16 cellular contexts compared by ENCODE assay signal in genomic region chr17:69428252-69428980, GRCh38. TPM values are rescaled to one million over a fixed set of nuclear protein-coding genes. Genes with fewer than 3 reads are reported as not detected.
DNase-seq lines count a peak whose midpoint lies in the region; ATAC-seq and TF ChIP-seq lines count a peak whose summit lies in the region.
"Had no signal": no experiment of that assay in that cellular context is flagged by ENCODE, and none has a peak within 500 bp of the region (broad histone marks: within the 10 kb centered on the region; RNA-seq: fewer than 3 reads in every experiment).

No MANE protein-coding gene starts in this region.

- no peak overlapping the region for H3K4me3 Mint-ChIP-seq in stimulated activated naive CD8-positive, alpha-beta T cell treated with anti-CD3 and anti-CD28 coated beads, Interleukin-15, Interleukin-2, amounts not matched to agents 100 ng/mL and 50 ng/mL, for 24 hours
- H3K4me3 Mint-ChIP-seq in stimulated activated naive CD8-positive, alpha-beta T cell treated with anti-CD3 and anti-CD28 coated beads, Interleukin-15, amount 100 ng/mL, for 72 hours, result no peak overlapping the region
- H3K4me3 Mint-ChIP-seq: mesothelial cell of epicardium had no signal

- H3K9me3 ChIP-seq in thyroid gland (no peaks in the 10 kb centered on the region), spleen (no peaks in the 10 kb centered on the region)
- H3K9me3 ChIP-seq: uterus had no signal

- H3K27me3 ChIP-seq in thyroid gland (no peaks in the 10 kb centered on the region), spleen (replicated peaks in 1 of 7) (no peaks in the 10 kb centered on the region)
- H3K27me3 ChIP-seq: uterus had no signal

- TF ChIP-seq CTCF in thyroid gland (IDR thresholded peaks at IDR 0.05) (no peak), spleen (IDR thresholded peaks at IDR 0.05 in 8 of 11, conservative IDR thresholded peaks at IDR 0.05 in 3 of 11) (no peak)

- no peaks in the 10 kb centered on the region for H3K27me3 Mint-ChIP-seq in stimulated activated naive CD8-positive, alpha-beta T cell treated with anti-CD3 and anti-CD28 coated beads, Interleukin-15, Interleukin-2, amounts not matched to agents 100 ng/mL and 50 ng/mL, for 24 hours
- H3K27me3 Mint-ChIP-seq in stimulated activated naive CD8-positive, alpha-beta T cell treated with anti-CD3 and anti-CD28 coated beads, Interleukin-15, amount 100 ng/mL, for 72 hours, result no peaks in the 10 kb centered on the region

- peak overlapping the region; percentile 42 for H3K27ac Mint-ChIP-seq in stimulated activated naive CD8-positive, alpha-beta T cell treated with anti-CD3 and anti-CD28 coated beads, Interleukin-15, Interleukin-2, amounts not matched to agents 100 ng/mL and 50 ng/mL, for 24 hours
- no peak overlapping the region for H3K27ac Mint-ChIP-seq in stimulated activated naive CD8-positive, alpha-beta T cell treated with anti-CD3 and anti-CD28 coated beads, Interleukin-15, amount 100 ng/mL, for 72 hours

- H3K4me1 ChIP-seq in thyroid gland (peaks cover 0 to 3% of the 10 kb centered on the region in 2 donors), spleen (peaks cover 2 to 35% (median 11%) of the 10 kb centered on the region in 6 donors)
- H3K4me1 ChIP-seq: uterus had no signal

- no peaks in the 10 kb centered on the region for H3K9me3 Mint-ChIP-seq in stimulated activated naive CD8-positive, alpha-beta T cell treated with anti-CD3 and anti-CD28 coated beads, Interleukin-15, Interleukin-2, amounts not matched to agents 100 ng/mL and 50 ng/mL, for 24 hours
- no peaks in the 10 kb centered on the region for H3K9me3 Mint-ChIP-seq in stimulated activated naive CD8-positive, alpha-beta T cell treated with anti-CD3 and anti-CD28 coated beads, Interleukin-15, amount 100 ng/mL, for 72 hours

- no peak for DNase-seq in stimulated activated naive CD8-positive, alpha-beta T cell treated with anti-CD3 and anti-CD28 coated beads, Interleukin-15, amount 100 ng/mL, for 72 hours
- DNase-seq in SKM-1 treated with dmso at 0.1 percent for 144 hours (lab: John Stamatoyannopoulos, UW; ENCODE audit: unreplicated experiment) (peak; percentile 54), midbrain (lab: John Stamatoyannopoulos, UW) (peak; percentile 29), thyroid gland (no peak), spleen (no peak)
- no peak for DNase-seq in activated naive CD4-positive, alpha-beta T cell treated with Interleukin-2 at 50 U/mL for 16 hours
- DNase-seq: activated CD8-positive, alpha-beta memory T cell treated with anti-CD3 and anti-CD28 coated beads for 24 hours; GF-D8; NCI-H1930; NCI-H510A treated with DMSO at 0.1 percent for 48 hours; uterus had no signal

- no peaks in the 10 kb centered on the region for H3K36me3 ChIP-seq in thyroid gland
- no peaks in the 10 kb centered on the region for H3K36me3 ChIP-seq in spleen
- H3K36me3 ChIP-seq: uterus had no signal

- intact Hi-C loops in thyroid gland (cut with DNase I), result no loop called here
- intact Hi-C loops in spleen (cut with DNase I; ENCODE audit: low total_unique reads), result no loop called here

- H3K4me1 Mint-ChIP-seq in stimulated activated naive CD8-positive, alpha-beta T cell treated with anti-CD3 and anti-CD28 coated beads, Interleukin-15, Interleukin-2, amounts not matched to agents 100 ng/mL and 50 ng/mL, for 24 hours (ENCODE audit: low read depth), result peaks cover 52% of the 10 kb centered on the region
- peaks cover 76% of the 10 kb centered on the region for H3K4me1 Mint-ChIP-seq in stimulated activated naive CD8-positive, alpha-beta T cell treated with anti-CD3 and anti-CD28 coated beads, Interleukin-15, amount 100 ng/mL, for 72 hours

- no peaks in the 10 kb centered on the region for H3K36me3 Mint-ChIP-seq in stimulated activated naive CD8-positive, alpha-beta T cell treated with anti-CD3 and anti-CD28 coated beads, Interleukin-15, Interleukin-2, amounts not matched to agents 100 ng/mL and 50 ng/mL, for 24 hours (ENCODE audit: low read depth)
- H3K36me3 Mint-ChIP-seq: mesothelial cell of epicardium had no signal

- ATAC-seq in stimulated activated naive CD8-positive, alpha-beta T cell treated with anti-CD3 and anti-CD28 coated beads, Interleukin-15, amount 100 ng/mL, for 72 hours, result no peak
- ATAC-seq in HG02642 (IDR thresholded peaks at IDR 0.05; ENCODE audit: poor library complexity, unreplicated experiment), result no peak
- ATAC-seq: Panc1 had no signal

- 80 to 81% methylated on average over 6 of the region's 6 CpGs for WGBS in thyroid gland, 2 donors
- 52 to 79% (median 57%) methylated on average over 6 of the region's 6 CpGs for WGBS in spleen, 5 donors

- TF ChIP-seq POLR2A in thyroid gland (IDR thresholded peaks at IDR 0.05), result no peak
- TF ChIP-seq POLR2A in spleen (IDR thresholded peaks at IDR 0.05), result no peak

- H3K4me3 ChIP-seq in thyroid gland (replicated peaks in 1 of 3), result no peak overlapping the region
- H3K4me3 ChIP-seq in spleen, result no peak overlapping the region
- H3K4me3 ChIP-seq: uterus had no signal

- H3K27ac ChIP-seq in thyroid gland (no peak overlapping the region), spleen (peak overlapping the region in 2 of 8 donors; percentile 5 to 20)
- H3K27ac ChIP-seq: uterus, VCaP had no signal

RNA-seq across cellular contexts. Expression of gene MAP2K6, which starts 13.9 kb away (rescaled TPM):
- total RNA-seq in thyroid gland (1 to 10 TPM; 3.6 to 5.6 (median 4.4) TPM), spleen (10 to 100 TPM in 5 of 7 donors, 1 to 10 TPM in 2; 8.7 to 36.3 (median 19.4) TPM)
- 1 to 10 TPM; 3.4 to 5.3 (median 5.0) TPM for polyA plus RNA-seq in spleen

Comparison
In these comparisons a context has a peak if more than half of its experiments do, and no peak if none do; other contexts are left out.
1. DNase-seq: peak in SKM-1 treated with dmso at 0.1 percent for 144 hours (single experiment) and midbrain (single experiment); none in stimulated activated naive CD8-positive, alpha-beta T cell treated with anti-CD3 and anti-CD28 coated beads, Interleukin-15, amount 100 ng/mL, for 72 hours (0 of 2), thyroid gland (0 of 2), spleen (single experiment) and activated naive CD4-positive, alpha-beta T cell treated with Interleukin-2 at 50 U/mL for 16 hours (single experiment).